In the genomic region with DNA sequence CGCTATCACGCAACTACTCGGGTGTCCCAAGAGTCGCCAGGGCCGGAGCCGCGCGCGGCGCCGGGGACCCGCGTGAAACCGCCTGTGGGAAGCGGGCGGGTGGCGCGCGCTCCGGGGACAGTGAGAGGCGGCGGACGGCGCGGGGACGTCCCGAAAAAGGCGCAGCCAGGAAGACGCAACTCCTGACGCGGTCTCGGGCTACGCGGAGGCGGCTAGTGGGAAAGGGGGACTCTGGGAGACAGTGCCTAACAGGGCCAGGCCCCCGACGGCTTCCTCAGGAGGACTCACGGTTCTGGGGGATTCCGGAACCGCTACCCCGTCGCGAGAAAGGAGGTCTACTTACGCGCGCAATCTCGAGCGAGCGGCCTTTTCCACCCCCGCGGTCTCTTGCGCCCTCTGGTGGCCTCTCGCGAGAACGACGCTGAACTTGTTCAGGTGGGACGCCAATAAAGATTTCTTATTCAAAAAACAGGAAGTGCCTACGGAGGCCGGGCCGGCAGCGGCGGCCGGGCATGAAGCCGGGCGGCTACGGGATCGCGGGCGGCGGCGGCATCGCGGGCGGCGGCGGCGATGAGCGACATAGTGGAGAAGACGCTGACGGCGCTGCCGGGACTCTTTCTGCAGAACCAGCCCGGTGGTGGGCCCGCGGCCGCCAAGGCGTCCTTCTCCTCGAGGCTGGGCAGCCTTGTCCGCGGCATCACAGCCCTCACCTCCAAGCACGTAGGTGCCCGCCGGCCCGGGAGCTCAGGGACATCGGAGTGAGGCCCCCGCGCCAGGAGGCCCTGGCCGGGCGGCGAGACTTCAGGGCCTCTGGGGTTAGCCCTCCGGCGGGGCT, we compare ENCODE assay signal across 8 cellular contexts. TPM values are rescaled to one million over a fixed set of nuclear protein-coding genes. Genes with fewer than 3 reads are reported as not detected.
A peak's percentile ranks its signal among the peaks of the same experiment; 100 is the strongest.
DNase-seq lines count a peak whose midpoint lies in the region; TF ChIP-seq lines count a peak whose summit lies in the region.

Gene AP4E1 (plus strand): TSS at position 475 of the 835 bp plus-strand sequence. CDS start 96 bp downstream, at position 571.

- peaks cover 2% of the 10 kb centered on the region for H3K27me3 Mint-ChIP-seq in nephron progenitor cell (ENCODE audit: low read depth, poor library complexity)
- H3K27me3 Mint-ChIP-seq in stimulated activated naive CD8-positive, alpha-beta T cell treated with anti-CD3 and anti-CD28 coated beads, Interleukin-15, Interleukin-2, amounts not matched to agents 100 ng/mL and 50 ng/mL, for 24 hours = no peaks in the 10 kb centered on the region

- peaks cover 22% of the 10 kb centered on the region for H3K4me1 Mint-ChIP-seq in nephron progenitor cell
- peaks cover 42% of the 10 kb centered on the region for H3K4me1 Mint-ChIP-seq in stimulated activated naive CD8-positive, alpha-beta T cell treated with anti-CD3 and anti-CD28 coated beads, Interleukin-15, Interleukin-2, amounts not matched to agents 100 ng/mL and 50 ng/mL, for 24 hours (ENCODE audit: low read depth)

- DNase-seq in GF-D8 (lab: John Stamatoyannopoulos, UW) = peak; percentile 42
- DNase-seq in HAP-1 (ENCODE audit: low spot score in 2 of 2) = peak; percentile 91 to 94
- DNase-seq in MG63 = peak; percentile 88
- peak; percentile 77 to 82 for DNase-seq in SHP77 (lab: John Stamatoyannopoulos, UW)
- DNase-seq in activated effector memory CD4-positive, alpha-beta T cell treated with Interleukin-2 at 50 U/mL for 16 hours = peak; percentile 88
- peak; percentile 95 for DNase-seq in fibroblast of the aortic adventitia (ENCODE audit: low read depth)
- peak; percentile 92 for DNase-seq in nephron progenitor cell

- TF ChIP-seq CTCF in fibroblast of the aortic adventitia (IDR thresholded peaks at IDR 0.05; ENCODE audit: insufficient read depth, low read length) = peak; percentile 89
- TF ChIP-seq CTCF in nephron progenitor cell (IDR thresholded peaks at IDR 0.05) = peak; percentile 91

- in situ Hi-C loops in HAP-1 (cut with MboI; ENCODE audit: low sequenced_read_pairs) = loop anchor here (10.0 kb wide), 1 partner anchor 224 kb away; the partner anchor contains the start of gene TRPM7

- H3K9me3 ChIP-seq in HAP-1 (no peaks in the 10 kb centered on the region), MG63 (0 out of 2 replicates have a peak, but pooled peaks cover 2% of the 10 kb centered on the region)

- H3K36me3 ChIP-seq in HAP-1 (replicated peaks) (peaks cover 20% of the 10 kb centered on the region), MG63 (peaks cover 21% of the 10 kb centered on the region)

- H3K27ac Mint-ChIP-seq in nephron progenitor cell = peak within 1 kb of the TSS; percentile 97
- H3K27ac Mint-ChIP-seq in stimulated activated naive CD8-positive, alpha-beta T cell treated with anti-CD3 and anti-CD28 coated beads, Interleukin-15, Interleukin-2, amounts not matched to agents 100 ng/mL and 50 ng/mL, for 24 hours = peak within 1 kb of the TSS; percentile 95

- peaks cover 18% of the 10 kb centered on the region for H3K36me3 Mint-ChIP-seq in nephron progenitor cell (ENCODE audit: low read depth)
- peaks cover 21% of the 10 kb centered on the region for H3K36me3 Mint-ChIP-seq in stimulated activated naive CD8-positive, alpha-beta T cell treated with anti-CD3 and anti-CD28 coated beads, Interleukin-15, Interleukin-2, amounts not matched to agents 100 ng/mL and 50 ng/mL, for 24 hours (ENCODE audit: low read depth)

- peak within 1 kb of the TSS; percentile 90 for H3K4me3 Mint-ChIP-seq in nephron progenitor cell
- H3K4me3 Mint-ChIP-seq in stimulated activated naive CD8-positive, alpha-beta T cell treated with anti-CD3 and anti-CD28 coated beads, Interleukin-15, Interleukin-2, amounts not matched to agents 100 ng/mL and 50 ng/mL, for 24 hours = peak within 1 kb of the TSS; percentile 99

- H3K4me3 ChIP-seq in HAP-1 = peak within 1 kb of the TSS; percentile 96
- H3K4me3 ChIP-seq in MG63 = peak within 1 kb of the TSS; percentile 98
- peak within 1 kb of the TSS; percentile 87 for H3K4me3 ChIP-seq in fibroblast of the aortic adventitia (ENCODE audit: low read depth, low read length)

- no peaks in the 10 kb centered on the region for H3K27me3 ChIP-seq in HAP-1 (ENCODE audit: low read depth)
- no peaks in the 10 kb centered on the region for H3K27me3 ChIP-seq in MG63

- H3K4me1 ChIP-seq in HAP-1 = peaks cover 19% of the 10 kb centered on the region

- no peaks in the 10 kb centered on the region for H3K9me3 Mint-ChIP-seq in nephron progenitor cell
- H3K9me3 Mint-ChIP-seq in stimulated activated naive CD8-positive, alpha-beta T cell treated with anti-CD3 and anti-CD28 coated beads, Interleukin-15, Interleukin-2, amounts not matched to agents 100 ng/mL and 50 ng/mL, for 24 hours = no peaks in the 10 kb centered on the region

RNA-seq across cellular contexts. Expression of gene AP4E1, which starts in this region (rescaled TPM):
- total RNA-seq in MG63 (2014; rRNA removed; shearing (Covaris generic); ENCODE audit: low replicate concordance) = 10.8 and 15.1 TPM in 2 replicates
- 12.2 and 17.1 TPM in 2 replicates for total RNA-seq in fibroblast of the aortic adventitia (ENCODE audit: low replicate concordance)

Comparison
In these comparisons a context has a peak if more than half of its experiments do, and no peak if none do; other contexts are left out.
1. Peak in every context shown above with its lines: DNase-seq and H3K4me3 ChIP-seq.
2. DNase-seq: peak in every context shown above with its lines; median percentile 95 in fibroblast of the aortic adventitia; 92 in HAP-1; 92 in nephron progenitor cell; 88 in MG63; 88 in activated effector memory CD4-positive, alpha-beta T cell treated with Interleukin-2 at 50 U/mL for 16 hours; 80 in SHP77; 42 in GF-D8.